ENCODE assay signal across 16 cellular contexts in the genomic region with DNA sequence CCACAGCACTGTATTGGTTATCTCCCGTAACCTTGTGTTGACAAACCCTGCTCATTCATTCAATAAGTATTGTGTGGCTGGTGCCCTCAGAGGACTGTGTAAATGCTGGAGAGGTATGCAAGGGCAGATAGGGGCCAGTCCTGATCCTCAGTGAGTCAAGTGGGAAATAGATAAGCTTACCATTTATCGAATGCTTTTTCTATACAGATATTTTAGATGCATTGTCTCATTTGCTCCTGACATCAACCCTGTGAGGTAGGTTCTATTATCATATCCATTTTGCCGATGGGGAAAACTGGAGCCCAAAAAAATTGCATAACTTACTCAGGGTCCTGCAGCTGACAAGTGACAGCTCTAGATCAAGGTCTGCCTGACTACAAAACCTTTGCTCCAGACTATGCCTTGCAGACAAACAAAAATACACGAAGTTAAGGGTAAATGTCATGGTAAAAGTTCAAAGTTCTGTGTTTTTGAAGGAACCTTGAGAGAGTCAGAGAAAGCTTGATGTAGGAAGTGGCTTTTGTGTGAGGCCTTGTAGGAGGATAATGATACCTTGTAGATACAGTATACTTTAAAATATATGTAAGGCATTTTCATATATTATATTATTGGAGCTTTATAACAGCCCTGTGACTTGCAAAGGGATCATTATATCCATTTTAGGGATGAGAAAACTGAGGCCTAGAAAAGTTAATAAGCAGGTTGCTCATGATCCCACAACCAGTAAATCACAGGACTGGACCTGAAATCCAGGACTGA. TPM values are rescaled to one million over a fixed set of nuclear protein-coding genes. Genes with fewer than 3 reads are reported as not detected.
DNase-seq lines count a peak whose midpoint lies in the region; ATAC-seq and TF ChIP-seq lines count a peak whose summit lies in the region.
"Had no signal": no experiment of that assay in that cellular context is flagged by ENCODE, and none has a peak within 500 bp of the region (broad histone marks: within the 10 kb centered on the region; RNA-seq: fewer than 3 reads in every experiment).

No MANE protein-coding gene starts in this region.

- peak overlapping the region; percentile 5 for H2AK5ac ChIP-seq in mesenchymal stem cell (ENCODE audit: low read length, severe bottlenecking)

- no peak overlapping the region for H3K18ac ChIP-seq in mesenchymal stem cell (ENCODE audit: low read depth in 1 of 2, low read length in 2 of 2)

- peak overlapping the region; percentile 87 for H3K27ac Mint-ChIP-seq in CD4-positive, alpha-beta T cell
- H3K27ac Mint-ChIP-seq in CD8-positive, alpha-beta memory T cell, result peak overlapping the region; percentile 13 to 88 (median 74)
- peak overlapping the region; percentile 89 for H3K27ac Mint-ChIP-seq in activated naive CD8-positive, alpha-beta T cell
- H3K27ac Mint-ChIP-seq: nephron progenitor cell had no signal

- no peaks in the 10 kb centered on the region for H3K9me3 ChIP-seq in CD4-positive, alpha-beta T cell (ENCODE audit: control insufficient read depth, low read length)
- H3K9me3 ChIP-seq in CD8-positive, alpha-beta memory T cell (ENCODE audit: low read length), result no peaks in the 10 kb centered on the region
- H3K9me3 ChIP-seq in mesenchymal stem cell (ENCODE audit: control insufficient read depth, low read length), result no peaks in the 10 kb centered on the region
- H3K9me3 ChIP-seq: BLaER1 treated with 17β-estradiol and CSF1 and Interleukin-3, amounts not matched to agents 10 nM and 100 nM; left lung had no signal

- peaks cover 5% of the 10 kb centered on the region for H3K79me1 ChIP-seq in mesenchymal stem cell (replicated peaks; ENCODE audit: low read length, poor library complexity, severe bottlenecking)

- H3K4me2 ChIP-seq in mesenchymal stem cell (ENCODE audit: low read length, poor library complexity, severe bottlenecking), result no peak overlapping the region
- H3K4me2 ChIP-seq: BLaER1 treated with 17β-estradiol and CSF1 and Interleukin-3, amounts not matched to agents 10 nM and 100 nM had no signal

- peaks cover 60% of the 10 kb centered on the region for H3K4me1 ChIP-seq in CD8-positive, alpha-beta memory T cell (ENCODE audit: insufficient read depth, low read length)
- H3K4me1 ChIP-seq in mesenchymal stem cell (ENCODE audit: control insufficient read depth, insufficient read depth, low read depth, low read length), result peaks cover 15% of the 10 kb centered on the region
- H3K4me1 ChIP-seq: left lung had no signal

- TF ChIP-seq CTCF in CD4-positive, alpha-beta T cell (IDR thresholded peaks at IDR 0.05), result no peak

- no peaks in the 10 kb centered on the region for H3K27me3 ChIP-seq in CD4-positive, alpha-beta T cell (ENCODE audit: control insufficient read depth, insufficient read depth, low read length)
- H3K27me3 ChIP-seq in CD8-positive, alpha-beta memory T cell (ENCODE audit: insufficient read depth, low read length, poor library complexity, severe bottlenecking), result no peaks in the 10 kb centered on the region
- H3K27me3 ChIP-seq in mesenchymal stem cell (ENCODE audit: control insufficient read depth in 1 of 2, insufficient read depth in 1 of 2, low read length in 2 of 2), result no peaks in the 10 kb centered on the region
- H3K27me3 ChIP-seq: BLaER1 treated with 17β-estradiol and CSF1 and Interleukin-3, amounts not matched to agents 10 nM and 100 nM; left lung had no signal

- WGBS in mesenchymal stem cell, result 93% methylated on average over 4 of the region's 4 CpGs

- no peak overlapping the region for H4K8ac ChIP-seq in mesenchymal stem cell (ENCODE audit: low read length)

- no peak for DNase-seq in CD4-positive, alpha-beta T cell
- DNase-seq in CD8-positive, alpha-beta memory T cell, result peak in 1 of 5 donors; percentile 48
- DNase-seq in mesenchymal stem cell (no peak), inferior parietal cortex (ENCODE audit: extremely low spot score) (no peak), NK-92 (lab: John Stamatoyannopoulos, UW; ENCODE audit: unreplicated experiment) (no peak)
- DNase-seq: activated CD4-positive, alpha-beta T cell treated with anti-CD3 and anti-CD28 coated beads for 48 hours; activated gamma-delta T cell treated with Interleukin-2 at 50 U/mL for 16 hours; DMS79 treated with DMSO at 0.1 percent for 48 hours; hippocampal formation; left lung; MV-4-11; NCI-H69; nephron progenitor cell had no signal

- H2BK12ac ChIP-seq in mesenchymal stem cell (ENCODE audit: low read length in 2 of 2), result no peak overlapping the region

- POLR2A ChIA-PET in CD4-positive, alpha-beta T cell (lab: Charles Lee), result interaction anchor here (0.7 to 6.4 kb wide), 12 partner anchors 9 to 146 kb away, joined by 3 to 48 read pairs (median 4); partner anchors contain the start of gene MED7
- POLR2A ChIA-PET in CD8-positive, alpha-beta memory T cell (lab: Charles Lee), result interaction anchor here (2.8 kb wide), 1 partner anchor 16 kb away, joined by 9 read pairs; no protein-coding TSS in a partner anchor

- peaks cover 83% of the 10 kb centered on the region for H3K36me3 Mint-ChIP-seq in CD4-positive, alpha-beta T cell (ENCODE audit: low read depth)
- peaks cover 11 to 85% (median 19%) of the 10 kb centered on the region in 3 donors for H3K36me3 Mint-ChIP-seq in CD8-positive, alpha-beta memory T cell
- H3K36me3 Mint-ChIP-seq in activated naive CD8-positive, alpha-beta T cell, result peaks cover 15% of the 10 kb centered on the region

- ATAC-seq in CD4-positive, alpha-beta T cell (ENCODE audit: poor library complexity), result peak; percentile 82
- no peak for ATAC-seq in GM19467 (IDR thresholded peaks at IDR 0.05; ENCODE audit: unreplicated experiment)
- ATAC-seq: left lung had no signal

- H3K4me3 Mint-ChIP-seq in CD4-positive, alpha-beta T cell, result peak overlapping the region; percentile 49
- H3K4me3 Mint-ChIP-seq in CD8-positive, alpha-beta memory T cell, result no peak overlapping the region
- peak overlapping the region; percentile 13 for H3K4me3 Mint-ChIP-seq in activated naive CD8-positive, alpha-beta T cell
- H3K4me3 Mint-ChIP-seq: nephron progenitor cell had no signal

- CTCF ChIA-PET in CD4-positive, alpha-beta T cell (lab: Charles Lee), result interaction anchor here (0.8 to 2.4 kb wide), 9 partner anchors 15 to 139 kb away, joined by 3 to 8 read pairs (median 3); partner anchors contain the start of gene CYFIP2
- CTCF ChIA-PET in CD8-positive, alpha-beta memory T cell (lab: Charles Lee), result interaction anchor here (0.7 to 1.1 kb wide), 2 partner anchors 9 to 35 kb away, joined by 3 to 4 read pairs; no protein-coding TSS in a partner anchor

- H2BK15ac ChIP-seq in mesenchymal stem cell (ENCODE audit: low read depth, poor library complexity, severe bottlenecking), result no peak overlapping the region

- H3K4me1 Mint-ChIP-seq in CD4-positive, alpha-beta T cell (ENCODE audit: low read depth), result peaks cover 75% of the 10 kb centered on the region
- peaks cover 59 to 82% (median 81%) of the 10 kb centered on the region in 3 donors for H3K4me1 Mint-ChIP-seq in CD8-positive, alpha-beta memory T cell
- H3K4me1 Mint-ChIP-seq in activated naive CD8-positive, alpha-beta T cell (ENCODE audit: low read depth), result peaks cover 82% of the 10 kb centered on the region

- H3K9me3 Mint-ChIP-seq in CD4-positive, alpha-beta T cell, result no peaks in the 10 kb centered on the region
- no peaks in the 10 kb centered on the region for H3K9me3 Mint-ChIP-seq in CD8-positive, alpha-beta memory T cell
- no peaks in the 10 kb centered on the region for H3K9me3 Mint-ChIP-seq in activated naive CD8-positive, alpha-beta T cell (ENCODE audit: low read depth)
- H3K9me3 Mint-ChIP-seq: nephron progenitor cell had no signal

- no peak overlapping the region for H3K23ac ChIP-seq in mesenchymal stem cell (ENCODE audit: low read length in 2 of 2)

- H2BK5ac ChIP-seq in mesenchymal stem cell (ENCODE audit: low read depth, low read length, poor library complexity, severe bottlenecking), result no peak overlapping the region

- H3K27ac ChIP-seq in CD4-positive, alpha-beta T cell (ENCODE audit: low read depth, low read length), result peak overlapping the region; percentile 22
- no peak overlapping the region for H3K27ac ChIP-seq in CD8-positive, alpha-beta memory T cell (ENCODE audit: low read depth, low read length)
- no peak overlapping the region for H3K27ac ChIP-seq in mesenchymal stem cell (ENCODE audit: low read length, poor library complexity, severe bottlenecking)
- H3K27ac ChIP-seq: BLaER1 treated with 17β-estradiol and CSF1 and Interleukin-3, amounts not matched to agents 10 nM and 100 nM; left lung had no signal

- no peak overlapping the region for H3K4me3 ChIP-seq in CD8-positive, alpha-beta memory T cell (ENCODE audit: low read length)
- no peak overlapping the region for H3K4me3 ChIP-seq in mesenchymal stem cell (ENCODE audit: insufficient read depth in 1 of 2, low read depth in 1 of 2, low read length in 2 of 2)
- H3K4me3 ChIP-seq: BLaER1 treated with 17β-estradiol and CSF1 and Interleukin-3, amounts not matched to agents 10 nM and 100 nM; left lung had no signal

- H3K9ac ChIP-seq in mesenchymal stem cell (ENCODE audit: low read length), result no peak overlapping the region
- H3K9ac ChIP-seq: BLaER1 treated with 17β-estradiol and CSF1 and Interleukin-3, amounts not matched to agents 10 nM and 100 nM had no signal

- H3K4ac ChIP-seq in mesenchymal stem cell (ENCODE audit: low read depth in 1 of 2, low read length in 2 of 2), result no peak overlapping the region

- H2BK120ac ChIP-seq in mesenchymal stem cell (ENCODE audit: low read depth, low read length), result no peak overlapping the region

- no peaks in the 10 kb centered on the region for H3K27me3 Mint-ChIP-seq in CD4-positive, alpha-beta T cell
- H3K27me3 Mint-ChIP-seq in CD8-positive, alpha-beta memory T cell, result no peaks in the 10 kb centered on the region
- H3K27me3 Mint-ChIP-seq in activated naive CD8-positive, alpha-beta T cell, result no peaks in the 10 kb centered on the region

- peaks cover 51% of the 10 kb centered on the region for H3K36me3 ChIP-seq in CD8-positive, alpha-beta memory T cell (ENCODE audit: insufficient read depth, low read length)
- H3K36me3 ChIP-seq in mesenchymal stem cell (ENCODE audit: control insufficient read depth in 1 of 2, insufficient read depth in 2 of 2, low read depth in 1 of 2, low read length in 2 of 2), result peaks cover 2 to 13% of the 10 kb centered on the region in 2 experiments

- intact Hi-C loops in CD4-positive, alpha-beta T cell (cut with DNase I, micrococcal nuclease), result loop anchor here in 1 of 2 experiments (2.0 to 5.0 kb wide), 3 partner anchors 14 to 36 kb away; no protein-coding TSS in a partner anchor

- no peak overlapping the region for H2AFZ ChIP-seq in mesenchymal stem cell (ENCODE audit: low read depth, low read length)

- no peak overlapping the region for H4K91ac ChIP-seq in mesenchymal stem cell (ENCODE audit: low read length)

- no peak overlapping the region for H3K14ac ChIP-seq in mesenchymal stem cell (ENCODE audit: low read length in 2 of 2)

RNA-seq across cellular contexts. Expression of gene CYFIP2, which starts 22.7 kb away (rescaled TPM):
- 100 to 1,000 TPM; 271 to 287 TPM for total RNA-seq in CD4-positive, alpha-beta T cell
- total RNA-seq in CD8-positive, alpha-beta memory T cell, result 100 to 1,000 TPM; 239 to 259 TPM
- 534 TPM for polyA plus RNA-seq in CD8-positive, alpha-beta memory T cell
- polyA plus RNA-seq in mesenchymal stem cell (2013, experiment 1 of 2), result 5.5 TPM
- 5.4 TPM for polyA plus RNA-seq in mesenchymal stem cell (2013, experiment 2 of 2)

Comparison
In these comparisons a context has a peak if more than half of its experiments do, and no peak if none do; other contexts are left out.
1. H3K4me3 Mint-ChIP-seq: peak in CD4-positive, alpha-beta T cell (single experiment) and activated naive CD8-positive, alpha-beta T cell (single experiment); none in CD8-positive, alpha-beta memory T cell (0 of 7).
2. Peak in every context shown above with its lines, with median percentiles within 50 percentile points of each other: H3K27ac Mint-ChIP-seq.